Comparison of ENCODE assay signal across 8 cellular contexts in genomic region chr6:144151010-144151727, GRCh38. TPM values are rescaled to one million over a fixed set of nuclear protein-coding genes. Genes with fewer than 3 reads are reported as not detected.
DNase-seq lines count a peak whose midpoint lies in the region; ATAC-seq and TF ChIP-seq lines count a peak whose summit lies in the region.

No MANE protein-coding gene starts in this region.

- H3K9me3 Mint-ChIP-seq in activated naive CD4-positive, alpha-beta T cell treated with anti-CD3 and anti-CD28 coated beads, Interleukin-2, amount 50 U/mL, for 72 hours: peaks cover 0 to 4% of the 10 kb centered on the region in 2 donors

- H3K9me3 ChIP-seq in SJSA1 (replicated peaks): no peaks in the 10 kb centered on the region

- peak overlapping the region; percentile 94 to 99 for H3K27ac Mint-ChIP-seq in activated naive CD4-positive, alpha-beta T cell treated with anti-CD3 and anti-CD28 coated beads, Interleukin-2, amount 50 U/mL, for 72 hours

- H3K4me3 ChIP-seq in SJSA1 (peak overlapping the region; percentile 75), iPS-11a (ENCODE audit: low read depth, low read length) (peak overlapping the region; percentile 28)

- TF ChIP-seq POLR2A in GM18951 (IDR thresholded peaks at IDR 0.05; ENCODE audit: extremely low read depth, insufficient read depth, insufficient read length): peak; percentile 62

- in situ Hi-C loops in GM18951 (cut with MboI; ENCODE audit: low sequenced_read_pairs, unreplicated experiment): no loop called here

- peaks cover 21 to 46% of the 10 kb centered on the region in 2 donors for H3K36me3 Mint-ChIP-seq in activated naive CD4-positive, alpha-beta T cell treated with anti-CD3 and anti-CD28 coated beads, Interleukin-2, amount 50 U/mL, for 72 hours

- H3K36me3 ChIP-seq in SJSA1: peaks cover 6% of the 10 kb centered on the region; the same call in 1 of the 2 replicates

- H3K27me3 ChIP-seq in SJSA1 (replicated peaks): no peaks in the 10 kb centered on the region

- ATAC-seq in HG03066 (IDR thresholded peaks at IDR 0.05; ENCODE audit: low read depth, unreplicated experiment): peak; percentile 61
- ATAC-seq in activated naive CD4-positive, alpha-beta T cell treated with anti-CD3 and anti-CD28 coated beads, Interleukin-2, amount 50 U/mL, for 72 hours: peak; percentile 65 to 79

- H3K27ac ChIP-seq in SJSA1: no peak overlapping the region

- peaks cover 20% of the 10 kb centered on the region for H3K4me1 ChIP-seq in SJSA1 (replicated peaks)

- DNase-seq in SJSA1 (ENCODE audit: low read depth in 1 of 2, low spot score in 2 of 2) (peak in 1 of 2 experiments; percentile 51), midbrain (lab: John Stamatoyannopoulos, UW) (no peak), OCI-M2 (lab: John Stamatoyannopoulos, UW; ENCODE audit: unreplicated experiment) (no peak)
- peak; percentile 65 to 77 for DNase-seq in activated naive CD4-positive, alpha-beta T cell treated with anti-CD3 and anti-CD28 coated beads, Interleukin-2, amount 50 U/mL, for 72 hours (ENCODE audit: low spot score in 2 of 2)
- DNase-seq in stimulated activated CD4-positive, alpha-beta T cell treated with anti-CD3 and anti-CD28 coated beads, Interleukin-12 subunit alpha, Interleukin-12 subunit beta, amount 100 ng/mL, for 48 hours (ENCODE audit: low read depth in 2 of 3, low spot score in 1 of 3): peak; percentile 34 to 52 (median 49)

RNA-seq across cellular contexts. Expression of gene STX11, which starts 0.9 kb away (rescaled TPM):
- 8.2 and 9.7 TPM in 2 replicates for total RNA-seq in SJSA1 (2014; rRNA removed; shearing (Covaris generic))
- 10 to 100 TPM; 23.3 to 24.6 TPM for total RNA-seq in activated naive CD4-positive, alpha-beta T cell treated with anti-CD3 and anti-CD28 coated beads, Interleukin-2, amount 50 U/mL, for 72 hours

RNA-seq across cellular contexts. Expression of gene SF3B5, which starts 55.8 kb away (rescaled TPM):
- 150 and 199 TPM in 2 replicates for total RNA-seq in SJSA1 (2014; rRNA removed; shearing (Covaris generic))
- total RNA-seq in activated naive CD4-positive, alpha-beta T cell treated with anti-CD3 and anti-CD28 coated beads, Interleukin-2, amount 50 U/mL, for 72 hours: 100 to 1,000 TPM; 129 to 194 TPM

Comparison
In these comparisons a context has a peak if more than half of its experiments do, and no peak if none do; other contexts are left out.
1. DNase-seq: peak in activated naive CD4-positive, alpha-beta T cell treated with anti-CD3 and anti-CD28 coated beads, Interleukin-2, amount 50 U/mL, for 72 hours (2 of 2) and stimulated activated CD4-positive, alpha-beta T cell treated with anti-CD3 and anti-CD28 coated beads, Interleukin-12 subunit alpha, Interleukin-12 subunit beta, amount 100 ng/mL, for 48 hours (3 of 3); none in midbrain (single experiment) and OCI-M2 (single experiment).